Comparison of ENCODE assay signal across 15 cellular contexts in genomic region chr18:8107426-8107825, GRCh38.
A peak's percentile ranks its signal among the peaks of the same experiment; 100 is the strongest.
DNase-seq lines count a peak whose midpoint lies in the region; TF ChIP-seq lines count a peak whose summit lies in the region.
"Had no signal": no experiment of that assay in that cellular context is flagged by ENCODE, and none has a peak within 500 bp of the region (broad histone marks: within the 10 kb centered on the region; RNA-seq: fewer than 3 reads in every experiment).

No MANE protein-coding gene starts in this region.

- no peak overlapping the region for H3K4me3 ChIP-seq in astrocyte of the spinal cord (ENCODE audit: low read depth, low read length)
- no peak overlapping the region for H3K4me3 ChIP-seq in transverse colon

- no peak for TF ChIP-seq POLR2A in transverse colon (IDR thresholded peaks at IDR 0.05)

- H3K9me3 ChIP-seq in transverse colon, result no peaks in the 10 kb centered on the region

- POLR2A ChIA-PET in GM10248 (lab: Yijun Ruan, JAX), result no interaction called here

- CTCF ChIA-PET in GM10248 (lab: Yijun Ruan, JAX), result interaction anchor here (1.7 kb wide), 1 partner anchor 11 kb away, joined by 4 read pairs; no protein-coding TSS in a partner anchor

- DNase-seq in ACHN (peak; percentile 88), HK-2 (ENCODE audit: unreplicated experiment) (peak; percentile 30), astrocyte of the spinal cord (ENCODE audit: low read depth, low spot score) (peak; percentile 37), kidney tubule cell (ENCODE audit: low spot score) (peak; percentile 86), GM10248 (ENCODE audit: extremely low spot score) (no peak), NCI-H345 treated with DMSO at 0.1 percent for 48 hours (lab: John Stamatoyannopoulos, UW; ENCODE audit: unreplicated experiment) (no peak), ecto neural progenitor cell (ENCODE audit: low spot score) (no peak), transverse colon (no peak)
- DNase-seq: 8988T, COR-L47, MM.1S, NCI-H1105, NCI-H1694 treated with DMSO at 0.1 percent for 48 hours, NCI-H446 had no signal

- no peak overlapping the region for H3K27ac ChIP-seq in transverse colon
- H3K27ac ChIP-seq: KMS-11 had no signal

- H3K27me3 ChIP-seq in transverse colon, result no peaks in the 10 kb centered on the region

- WGBS in transverse colon (ENCODE audit: low coverage in 1 of 2), 2 donors, result 72 to 92% methylated on average over 2 of the region's 2 CpGs

- TF ChIP-seq EP300 in transverse colon (IDR thresholded peaks at IDR 0.05; ENCODE audit: low read depth), result no peak

- H3K4me1 ChIP-seq in transverse colon, result no peaks in the 10 kb centered on the region

- no peaks in the 10 kb centered on the region for H3K36me3 ChIP-seq in transverse colon

- in situ Hi-C loops in ACHN (cut with HindIII; ENCODE audit: low pct_ligation_motif_present, low pct_unique_long_range_greater_than_20kb, low sequenced_read_pairs) (no loop called here), astrocyte of the spinal cord (cut with HindIII; ENCODE audit: low sequenced_read_pairs) (no loop called here), transverse colon (cut with MboI; ENCODE audit: low pct_ligation_motif_present in 1 of 4, low pct_unique_long_range_greater_than_20kb in 1 of 4, low sequenced_read_pairs in 3 of 4) (no loop called here)

- no peak for TF ChIP-seq CTCF in astrocyte of the spinal cord (IDR thresholded peaks at IDR 0.05; ENCODE audit: low read depth, low read length)
- TF ChIP-seq CTCF in GM10248 (IDR thresholded peaks at IDR 0.05; ENCODE audit: control extremely low read depth, extremely low read depth, low read depth, missing control alignments), result no peak
- no peak for TF ChIP-seq CTCF in transverse colon (IDR thresholded peaks at IDR 0.05)

- intact Hi-C loops in transverse colon (cut with DNase I; ENCODE audit: low total_unique reads), result no loop called here

Comparison
In these comparisons a context has a peak if more than half of its experiments do, and no peak if none do; other contexts are left out.
1. DNase-seq: peak in ACHN (single experiment), HK-2 (single experiment), astrocyte of the spinal cord (single experiment) and kidney tubule cell (single experiment); none in GM10248 (single experiment), NCI-H345 treated with DMSO at 0.1 percent for 48 hours (single experiment), ecto neural progenitor cell (single experiment) and transverse colon (single experiment).